9 cellular contexts compared by ENCODE assay signal in the genomic region with DNA sequence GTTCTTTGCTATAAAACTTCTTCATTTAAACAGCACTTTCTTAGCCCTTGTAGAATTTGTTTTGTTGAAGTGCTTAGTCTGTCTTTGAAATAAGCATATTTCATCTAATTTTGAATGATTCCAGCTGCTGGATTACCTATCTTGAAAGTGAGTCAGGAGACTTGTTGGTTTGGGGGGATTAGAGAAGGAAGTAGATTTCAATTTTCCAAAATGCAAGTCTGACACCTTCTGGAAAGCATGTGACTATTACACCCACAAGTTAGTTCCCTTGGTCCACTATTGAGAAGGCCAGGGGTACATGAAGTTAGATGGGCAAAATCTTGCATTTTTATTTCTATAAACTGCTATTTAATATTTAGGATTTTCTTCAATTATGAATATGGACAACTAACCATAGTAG.
DNase-seq lines count a peak whose midpoint lies in the region; ATAC-seq and TF ChIP-seq lines count a peak whose summit lies in the region.
"Had no signal": no experiment of that assay in that cellular context is flagged by ENCODE, and none has a peak within 500 bp of the region (broad histone marks: within the 10 kb centered on the region; RNA-seq: fewer than 3 reads in every experiment).

No MANE protein-coding gene starts in this region.

- H3K4me1 ChIP-seq in breast epithelium (no peaks in the 10 kb centered on the region), RWPE2 (ENCODE audit: insufficient read depth, poor library complexity, severe bottlenecking) (no peaks in the 10 kb centered on the region), right cardiac atrium (ENCODE audit: control insufficient read depth, insufficient read depth, low read length) (no peaks in the 10 kb centered on the region), uterus (no peaks in the 10 kb centered on the region), transverse colon (peaks cover 0 to 5% (median 2%) of the 10 kb centered on the region in 4 donors)

- H3K27me3 Mint-ChIP-seq in MCF 10A (ENCODE audit: insufficient read depth, unreplicated experiment), result no peaks in the 10 kb centered on the region
- H3K27me3 Mint-ChIP-seq in T-cell, result peaks cover 5 to 14% of the 10 kb centered on the region in 2 donors

- H3K4me3 Mint-ChIP-seq in MCF 10A (ENCODE audit: unreplicated experiment) (no peak overlapping the region), T-cell (no peak overlapping the region)

- no peaks in the 10 kb centered on the region for H3K27me3 ChIP-seq in breast epithelium
- H3K27me3 ChIP-seq in RWPE2 (ENCODE audit: insufficient read depth, poor library complexity, severe bottlenecking), result no peaks in the 10 kb centered on the region
- no peaks in the 10 kb centered on the region for H3K27me3 ChIP-seq in right cardiac atrium (ENCODE audit: control insufficient read depth, insufficient read depth)
- no peaks in the 10 kb centered on the region for H3K27me3 ChIP-seq in uterus
- H3K27me3 ChIP-seq in transverse colon, result no peaks in the 10 kb centered on the region

- TF ChIP-seq POLR2A in breast epithelium (IDR thresholded peaks at IDR 0.05) (no peak), uterus (IDR thresholded peaks at IDR 0.05) (no peak), transverse colon (IDR thresholded peaks at IDR 0.05) (no peak)

- CTCF ChIA-PET in MCF 10A (lab: Yijun Ruan, JAX), result interaction anchor here (0.6 to 3.1 kb wide), 7 partner anchors 90 to 298 kb away, joined by 3 to 19 read pairs (median 3); no protein-coding TSS in a partner anchor
- CTCF ChIA-PET in T-cell (lab: Charles Lee), result interaction anchor here (0.5 to 0.6 kb wide), 2 partner anchors 15 to 1159 kb away, joined by 3 to 6 read pairs; no protein-coding TSS in a partner anchor

- no peak overlapping the region for H3K27ac Mint-ChIP-seq in MCF 10A (ENCODE audit: low read depth, unreplicated experiment)
- H3K27ac Mint-ChIP-seq in T-cell, result no peak overlapping the region

- no TSS peak for BruUV-seq in MCF 10A (replicated peaks; lab: Mats Ljungman, UMichigan)

- TF ChIP-seq EP300 in transverse colon (IDR thresholded peaks at IDR 0.05; ENCODE audit: low read depth), result no peak

- POLR2A ChIA-PET in MCF 10A (lab: Yijun Ruan, JAX) (no interaction called here), T-cell (lab: Charles Lee) (no interaction called here)

- H3K9me3 Mint-ChIP-seq in MCF 10A (ENCODE audit: unreplicated experiment) (no peaks in the 10 kb centered on the region), T-cell (no peaks in the 10 kb centered on the region)

- H3K36me3 ChIP-seq in breast epithelium (no peaks in the 10 kb centered on the region), RWPE2 (ENCODE audit: low read depth) (no peaks in the 10 kb centered on the region), uterus (no peaks in the 10 kb centered on the region), transverse colon (no peaks in the 10 kb centered on the region)

- peak; percentile 64; the same call in 2 of the 3 replicates for ATAC-seq in RWPE2 (ENCODE audit: low read depth)
- peak; percentile 69 for ATAC-seq in right cardiac atrium
- ATAC-seq in T-cell (replicated peaks in 1 of 4), result no peak

- in situ Hi-C loops in transverse colon (cut with MboI; ENCODE audit: low pct_ligation_motif_present in 1 of 4, low pct_unique_long_range_greater_than_20kb in 1 of 4, low sequenced_read_pairs in 3 of 4), result no loop called here

- H3K4me1 Mint-ChIP-seq in MCF 10A (ENCODE audit: insufficient read depth, unreplicated experiment), result peaks cover 5% of the 10 kb centered on the region
- H3K4me1 Mint-ChIP-seq in T-cell, result no peaks in the 10 kb centered on the region

- H3K36me3 Mint-ChIP-seq in MCF 10A (ENCODE audit: insufficient read depth, unreplicated experiment) (no peaks in the 10 kb centered on the region), T-cell (no peaks in the 10 kb centered on the region)

- DNase-seq in MCF 10A (ENCODE audit: unreplicated experiment), result peak; percentile 47
- DNase-seq in breast epithelium (ENCODE audit: low spot score in 2 of 2), result no peak
- DNase-seq in RWPE2 (ENCODE audit: low spot score), result no peak
- DNase-seq in right cardiac atrium, result no peak
- no peak for DNase-seq in uterus
- DNase-seq in T-cell, result no peak
- no peak for DNase-seq in GM19238 (ENCODE audit: insufficient read length, low spot score)
- DNase-seq in transverse colon, result no peak
- DNase-seq: activated effector memory CD4-positive, alpha-beta T cell treated with Interleukin-2 at 50 U/mL for 16 hours had no signal

- H3K9me3 ChIP-seq in breast epithelium (no peaks in the 10 kb centered on the region), RWPE2 (ENCODE audit: severe bottlenecking) (no peaks in the 10 kb centered on the region), right cardiac atrium (ENCODE audit: control insufficient read depth, low read length) (no peaks in the 10 kb centered on the region), uterus (no peaks in the 10 kb centered on the region), transverse colon (no peaks in the 10 kb centered on the region)

- TF ChIP-seq CTCF in MCF 10A (IDR thresholded peaks at IDR 0.05; ENCODE audit: unreplicated experiment), result peak; percentile 47
- TF ChIP-seq CTCF in breast epithelium (IDR thresholded peaks at IDR 0.05), result no peak
- TF ChIP-seq CTCF in RWPE2 (IDR thresholded peaks at IDR 0.05; ENCODE audit: poor library complexity, severe bottlenecking), result peak; percentile 81
- TF ChIP-seq CTCF in uterus (IDR thresholded peaks at IDR 0.05), result peak; percentile 39 to 60 (median 55)
- TF ChIP-seq CTCF in transverse colon (IDR thresholded peaks at IDR 0.05), result peak in 2 of 5 experiments; percentile 25 to 28

- intact Hi-C loops in MCF 10A (cut with micrococcal nuclease) (loop anchor here (1.0 to 5.0 kb wide), 4 partner anchors 91 to 319 kb away; no protein-coding TSS in a partner anchor), breast epithelium (cut with DNase I; ENCODE audit: low total_unique reads) (no loop called here), right cardiac atrium (cut with DNase I) (loop anchor here in 1 of 4 donors (10.0 kb wide), 1 partner anchor 133 kb away; no protein-coding TSS in a partner anchor), uterus (cut with DNase I; ENCODE audit: low total_unique reads) (no loop called here), transverse colon (cut with DNase I; ENCODE audit: low total_unique reads) (loop anchor here (10.0 kb wide), 1 partner anchor 133 kb away; no protein-coding TSS in a partner anchor)

- no peak overlapping the region for H3K27ac ChIP-seq in breast epithelium
- no peak overlapping the region for H3K27ac ChIP-seq in RWPE2 (ENCODE audit: poor library complexity, severe bottlenecking)
- H3K27ac ChIP-seq in right cardiac atrium (ENCODE audit: low read length), result no peak overlapping the region
- no peak overlapping the region for H3K27ac ChIP-seq in uterus
- H3K27ac ChIP-seq in transverse colon, result no peak overlapping the region

- H3K4me3 ChIP-seq in breast epithelium, result no peak overlapping the region
- H3K4me3 ChIP-seq in RWPE2 (ENCODE audit: severe bottlenecking), result no peak overlapping the region
- H3K4me3 ChIP-seq in right cardiac atrium (ENCODE audit: low read length), result no peak overlapping the region
- no peak overlapping the region for H3K4me3 ChIP-seq in uterus
- no peak overlapping the region for H3K4me3 ChIP-seq in transverse colon

Comparison
In these comparisons a context has a peak if more than half of its experiments do, and no peak if none do; other contexts are left out.
1. CTCF ChIP-seq: peak in MCF 10A (single experiment), RWPE2 (single experiment) and uterus (4 of 4); none in breast epithelium (0 of 3).
2. intact Hi-C loops: an anchor here in MCF 10A (1.0 to 5.0 kb wide) and transverse colon (10.0 kb wide); none called in breast epithelium and uterus.
3. ATAC-seq: peak in RWPE2 (single experiment) and right cardiac atrium (2 of 2); none in T-cell (0 of 4).